In genomic region chr1:207316622-207317510, GRCh38 we compare ENCODE assay signal across 11 cellular contexts. TPM values are rescaled to one million over a fixed set of nuclear protein-coding genes. Genes with fewer than 3 reads are reported as not detected.
DNase-seq lines count a peak whose midpoint lies in the region; ATAC-seq, FAIRE-seq and TF ChIP-seq lines count a peak whose summit lies in the region.
"Had no signal": no experiment of that assay in that cellular context is flagged by ENCODE, and none has a peak within 500 bp of the region (broad histone marks: within the 10 kb centered on the region; RNA-seq: fewer than 3 reads in every experiment).

No MANE protein-coding gene starts in this region.

- in situ Hi-C loops in ACHN (cut with HindIII; ENCODE audit: low pct_ligation_motif_present, low pct_unique_long_range_greater_than_20kb, low sequenced_read_pairs) = no loop called here

- DNase-seq in DMS53 (lab: John Stamatoyannopoulos, UW) (peak; percentile 89), NCI-H2196 treated with DMSO at 0.1 percent for 48 hours (lab: John Stamatoyannopoulos, UW; ENCODE audit: unreplicated experiment) (peak; percentile 7), pancreas (peak in 3 of 6 donors; percentile 73 to 86 (median 80)), ACHN (no peak), RCC 7860 (ENCODE audit: low spot score) (no peak)
- DNase-seq in activated naive CD4-positive, alpha-beta T cell treated with anti-CD3 and anti-CD28 coated beads, Interleukin-2, amount 10 ng/mL, durations not matched to agents 7 days and 5 days = no peak
- DNase-seq: NCI-H446 treated with DMSO at 0.1 percent for 48 hours had no signal

- no peaks in the 10 kb centered on the region for H3K9me3 Mint-ChIP-seq in dendritic cell treated with granulocyte-macrophage colony-stimulating factor and Interleukin-4, amounts not matched to agents 40 ng/mL and 50 ng/mL, for 4 days
- no peaks in the 10 kb centered on the region for H3K9me3 Mint-ChIP-seq in activated naive CD4-positive, alpha-beta T cell treated with anti-CD3 and anti-CD28 coated beads, Interleukin-2, amount 10 ng/mL, durations not matched to agents 7 days and 5 days
- H3K9me3 Mint-ChIP-seq: neural crest cell had no signal

- H3K4me1 Mint-ChIP-seq in dendritic cell treated with granulocyte-macrophage colony-stimulating factor and Interleukin-4, amounts not matched to agents 40 ng/mL and 50 ng/mL, for 4 days (ENCODE audit: low read depth) = peaks cover 66% of the 10 kb centered on the region
- H3K4me1 Mint-ChIP-seq in activated naive CD4-positive, alpha-beta T cell treated with anti-CD3 and anti-CD28 coated beads, Interleukin-2, amount 10 ng/mL, durations not matched to agents 7 days and 5 days = peaks cover 26% of the 10 kb centered on the region

- H3K4me1 ChIP-seq in pancreas = peaks cover 16 to 31% (median 25%) of the 10 kb centered on the region in 3 donors

- no peaks in the 10 kb centered on the region for H3K36me3 ChIP-seq in pancreas
- H3K36me3 ChIP-seq: gastroesophageal sphincter had no signal

- peaks cover 11% of the 10 kb centered on the region for H3K36me3 Mint-ChIP-seq in dendritic cell treated with granulocyte-macrophage colony-stimulating factor and Interleukin-4, amounts not matched to agents 40 ng/mL and 50 ng/mL, for 4 days (ENCODE audit: low read depth)
- H3K36me3 Mint-ChIP-seq in activated naive CD4-positive, alpha-beta T cell treated with anti-CD3 and anti-CD28 coated beads, Interleukin-2, amount 10 ng/mL, durations not matched to agents 7 days and 5 days = peaks cover 7% of the 10 kb centered on the region

- peak overlapping the region; percentile 20 to 76 (median 63) for H3K27ac ChIP-seq in pancreas

- peak overlapping the region; percentile 63 for H3K27ac Mint-ChIP-seq in dendritic cell treated with granulocyte-macrophage colony-stimulating factor and Interleukin-4, amounts not matched to agents 40 ng/mL and 50 ng/mL, for 4 days
- no peak overlapping the region for H3K27ac Mint-ChIP-seq in activated naive CD4-positive, alpha-beta T cell treated with anti-CD3 and anti-CD28 coated beads, Interleukin-2, amount 10 ng/mL, durations not matched to agents 7 days and 5 days

- no peak overlapping the region for H3K4me3 ChIP-seq in pancreas
- H3K4me3 ChIP-seq: gastroesophageal sphincter had no signal

- no peak for TF ChIP-seq CTCF in pancreas (IDR thresholded peaks at IDR 0.05)

- FAIRE-seq in pancreas (lab: Jason Lieb, UNC) (no peak), RCC 7860 (lab: Jason Lieb, UNC) (no peak)

- no peak overlapping the region for H3K4me3 Mint-ChIP-seq in dendritic cell treated with granulocyte-macrophage colony-stimulating factor and Interleukin-4, amounts not matched to agents 40 ng/mL and 50 ng/mL, for 4 days
- no peak overlapping the region for H3K4me3 Mint-ChIP-seq in activated naive CD4-positive, alpha-beta T cell treated with anti-CD3 and anti-CD28 coated beads, Interleukin-2, amount 10 ng/mL, durations not matched to agents 7 days and 5 days
- H3K4me3 Mint-ChIP-seq: neural crest cell had no signal

- CTCF ChIA-PET in activated naive CD4-positive, alpha-beta T cell treated with anti-CD3 and anti-CD28 coated beads, Interleukin-2, amount 10 ng/mL, durations not matched to agents 7 days and 5 days (lab: Charles Lee) = interaction anchor here (1.1 kb wide), 1 partner anchor 20 kb away, joined by 3 read pairs; no protein-coding TSS in a partner anchor

- H3K27me3 Mint-ChIP-seq in dendritic cell treated with granulocyte-macrophage colony-stimulating factor and Interleukin-4, amounts not matched to agents 40 ng/mL and 50 ng/mL, for 4 days = no peaks in the 10 kb centered on the region
- H3K27me3 Mint-ChIP-seq in activated naive CD4-positive, alpha-beta T cell treated with anti-CD3 and anti-CD28 coated beads, Interleukin-2, amount 10 ng/mL, durations not matched to agents 7 days and 5 days = peaks cover 7% of the 10 kb centered on the region

- ATAC-seq in pancreas (peak; percentile 67 to 71 (median 69)), HG02763 (IDR thresholded peaks at IDR 0.05; ENCODE audit: unreplicated experiment) (no peak)
- ATAC-seq: gastroesophageal sphincter had no signal

- 10 to 12% methylated on average over 6 of the region's 6 CpGs for WGBS in pancreas, 2 donors

- intact Hi-C loops in dendritic cell treated with granulocyte-macrophage colony-stimulating factor and Interleukin-4, amounts not matched to agents 40 ng/mL and 50 ng/mL, for 4 days (cut with micrococcal nuclease) = no loop called here
- intact Hi-C loops in pancreas (cut with DNase I) = no loop called here

- H3K9me3 ChIP-seq in pancreas = no peaks in the 10 kb centered on the region
- H3K9me3 ChIP-seq: gastroesophageal sphincter had no signal

- H3K27me3 ChIP-seq in pancreas = no peaks in the 10 kb centered on the region
- H3K27me3 ChIP-seq: gastroesophageal sphincter had no signal

RNA-seq across cellular contexts. Expression of gene CD55, which starts 4.6 kb away (rescaled TPM):
- total RNA-seq in pancreas = 10 to 100 TPM in 5 of 6 donors, 1 to 10 TPM in 1; 8.6 to 25.7 (median 15.7) TPM
- polyA plus RNA-seq in pancreas = 10 to 100 TPM in 1 of 2 donors, 1 to 10 TPM in 1; 8.1 to 20.7 TPM

Comparison
In these comparisons a context has a peak if more than half of its experiments do, and no peak if none do; other contexts are left out.
1. DNase-seq: peak in DMS53 (single experiment) and NCI-H2196 treated with DMSO at 0.1 percent for 48 hours (single experiment); none in ACHN (single experiment), activated naive CD4-positive, alpha-beta T cell treated with anti-CD3 and anti-CD28 coated beads, Interleukin-2, amount 10 ng/mL, durations not matched to agents 7 days and 5 days (single experiment) and RCC 7860 (single experiment).